8 cellular contexts compared by ENCODE assay signal in the genomic region with DNA sequence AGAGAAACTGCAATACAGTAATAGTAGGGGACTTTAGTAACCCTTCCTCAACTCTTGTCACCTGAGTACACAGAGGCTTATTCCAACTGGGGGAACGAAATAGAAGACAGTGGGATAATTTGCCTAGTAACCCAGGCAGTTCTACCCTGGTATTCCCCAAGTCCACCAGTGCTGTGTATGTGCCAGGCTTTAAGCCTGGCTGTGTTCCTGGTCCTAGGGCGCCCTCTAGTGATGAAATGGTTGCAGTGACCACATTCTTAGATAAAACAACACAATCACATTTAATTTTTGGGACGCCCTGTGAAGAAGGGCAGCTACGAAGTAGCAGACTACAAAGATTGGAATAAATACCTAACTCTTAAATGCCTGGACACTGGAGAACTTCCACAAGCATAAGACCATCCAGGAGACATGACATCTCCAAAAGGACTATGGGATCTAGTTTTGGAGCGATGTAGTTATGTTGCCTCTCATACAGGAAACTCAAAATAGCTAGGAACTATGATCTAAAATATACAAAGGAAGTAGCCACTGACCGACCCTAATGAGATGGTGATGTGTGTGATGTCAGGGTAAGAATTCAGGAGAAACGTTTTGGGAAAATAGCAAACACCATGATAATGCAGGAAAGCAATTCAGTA.
A peak's percentile ranks its signal among the peaks of the same experiment; 100 is the strongest.
DNase-seq lines count a peak whose midpoint lies in the region; TF ChIP-seq lines count a peak whose summit lies in the region.

No MANE protein-coding gene starts in this region.

- H3K79me2 ChIP-seq in OCI-LY3 (ENCODE audit: low read length) = no peaks in the 10 kb centered on the region

- H3K27me3 ChIP-seq in OCI-LY3 (ENCODE audit: low read depth, low read length) (no peaks in the 10 kb centered on the region), tibial artery (no peaks in the 10 kb centered on the region)

- H3K36me3 Mint-ChIP-seq in activated T-cell treated with anti-CD3 and anti-CD28 coated beads, Interleukin-2, amount 50 U/mL, for 24 hours (ENCODE audit: low read depth) = no peaks in the 10 kb centered on the region

- TF ChIP-seq CTCF in GM20000 (IDR thresholded peaks at IDR 0.05; ENCODE audit: extremely low read depth, missing control alignments) (peak; percentile 51), OCI-LY3 (IDR thresholded peaks at IDR 0.05; ENCODE audit: low read depth, low read length) (peak; percentile 80), tibial artery (IDR thresholded peaks at IDR 0.05) (peak; percentile 51 to 53)

- no peak overlapping the region for H3K27ac Mint-ChIP-seq in activated T-cell treated with anti-CD3 and anti-CD28 coated beads, Interleukin-2, amount 50 U/mL, for 24 hours

- intact Hi-C loops in tibial artery (cut with DNase I; ENCODE audit: low total_unique reads) = loop anchor here (2.0 kb wide), 1 partner anchor 161 kb away; no protein-coding TSS in a partner anchor

- no peak overlapping the region for H3K27ac ChIP-seq in OCI-LY3 (ENCODE audit: low read length)
- H3K27ac ChIP-seq in tibial artery = no peak overlapping the region

- H4K20me1 ChIP-seq in OCI-LY3 (ENCODE audit: insufficient read depth, low read length) = no peaks in the 10 kb centered on the region

- H3K4me3 ChIP-seq in OCI-LY3 (ENCODE audit: low read length) (no peak overlapping the region), tibial artery (no peak overlapping the region)

- peak; percentile 33 for DNase-seq in COR-L47 (lab: John Stamatoyannopoulos, UW)
- DNase-seq in GM20000 (ENCODE audit: low spot score) = peak; percentile 35
- DNase-seq in HT-29 (ENCODE audit: low spot score) = peak; percentile 86
- DNase-seq in activated T-cell treated with anti-CD3 and anti-CD28 coated beads, Interleukin-2, amount 50 U/mL, for 24 hours = peak; percentile 63
- peak; percentile 69 for DNase-seq in fibroblast of peridontal ligament (ENCODE audit: extremely low read depth)
- DNase-seq in occipital lobe (lab: John Stamatoyannopoulos, UW) = peak; percentile 5
- peak in 1 of 2 donors; percentile 45 for DNase-seq in tibial artery

- H3K4me2 ChIP-seq in OCI-LY3 (ENCODE audit: low read length) = no peak overlapping the region

- H3K4me1 Mint-ChIP-seq in activated T-cell treated with anti-CD3 and anti-CD28 coated beads, Interleukin-2, amount 50 U/mL, for 24 hours (ENCODE audit: low read depth) = no peaks in the 10 kb centered on the region

- H2AFZ ChIP-seq in OCI-LY3 (ENCODE audit: low read depth, low read length) = no peak overlapping the region

- no peaks in the 10 kb centered on the region for H3K36me3 ChIP-seq in OCI-LY3 (replicated peaks; ENCODE audit: low read depth, low read length)
- no peaks in the 10 kb centered on the region for H3K36me3 ChIP-seq in tibial artery

- H3K9ac ChIP-seq in OCI-LY3 (ENCODE audit: low read length) = no peak overlapping the region

- no peak overlapping the region for H3K4me3 Mint-ChIP-seq in activated T-cell treated with anti-CD3 and anti-CD28 coated beads, Interleukin-2, amount 50 U/mL, for 24 hours

- no peaks in the 10 kb centered on the region for H3K4me1 ChIP-seq in OCI-LY3 (ENCODE audit: low read length)
- no peaks in the 10 kb centered on the region for H3K4me1 ChIP-seq in tibial artery

- peaks cover 2% of the 10 kb centered on the region for H3K27me3 Mint-ChIP-seq in activated T-cell treated with anti-CD3 and anti-CD28 coated beads, Interleukin-2, amount 50 U/mL, for 24 hours

- H3K9me3 Mint-ChIP-seq in activated T-cell treated with anti-CD3 and anti-CD28 coated beads, Interleukin-2, amount 50 U/mL, for 24 hours = no peaks in the 10 kb centered on the region

- no peaks in the 10 kb centered on the region for H3K9me3 ChIP-seq in OCI-LY3 (ENCODE audit: insufficient read depth, low read length)
- no peaks in the 10 kb centered on the region for H3K9me3 ChIP-seq in tibial artery
